Comparison of ENCODE assay signal across 14 cellular contexts in genomic region chr6:4090043-4090442, GRCh38. TPM values are rescaled to one million over a fixed set of nuclear protein-coding genes. Genes with fewer than 3 reads are reported as not detected.
"Had no signal": no experiment of that assay in that cellular context is flagged by ENCODE, and none has a peak within 500 bp of the region (broad histone marks: within the 10 kb centered on the region; RNA-seq: fewer than 3 reads in every experiment).

No MANE protein-coding gene starts in this region.

RNA-seq across cellular contexts. Expression of gene FAM217A, which starts 11.1 kb away (rescaled TPM):
- total RNA-seq: activated B cell treated with CpG ODN at 0.5 μM for 24 hours; activated CD4-positive, alpha-beta memory T cell treated with anti-CD3 and anti-CD28 coated beads for 36 hours; activated CD4-positive, alpha-beta memory T cell treated with anti-CD3 and anti-CD28 coated beads, Interleukin-2, amount 10 ng/mL, durations not matched to agents 7 days and 5 days; activated CD4-positive, alpha-beta T cell treated with anti-CD3 and anti-CD28 coated beads for 36 hours; activated CD4-positive, alpha-beta T cell treated with anti-CD3 and anti-CD28 coated beads, Interleukin-2, amount 10 ng/mL, durations not matched to agents 24 days and 14 days; activated CD4-positive, alpha-beta T cell treated with anti-CD3 and anti-CD28 coated beads, Interleukin-2, amount 10 ng/mL, durations not matched to agents 7 days and 5 days; activated CD8-positive, alpha-beta memory T cell treated with anti-CD3 and anti-CD28 coated beads for 36 hours; activated CD8-positive, alpha-beta memory T cell treated with anti-CD3 and anti-CD28 coated beads, Interleukin-2, amount 10 ng/mL, durations not matched to agents 7 days and 5 days; activated CD8-positive, alpha-beta T cell treated with anti-CD3 and anti-CD28 coated beads for 36 hours; activated CD8-positive, alpha-beta T cell treated with anti-CD3 and anti-CD28 coated beads, Interleukin-2, amount 10 ng/mL, durations not matched to agents 7 days and 5 days; T-helper 1 cell treated with Interleukin-12 subunit alpha and Interleukin-12 subunit beta and Interleukin-4 antibody, amounts not matched to agents 30 ng/mL and 1 ng/mL, for 36 hours; T-helper 17 cell; T-helper 2 cell treated with Interferon-gamma antibody and Interleukin-4, amounts not matched to agents 100 ng/mL and 5 ng/mL, for 36 hours; WTC11 had no signal
